Comparison of ENCODE assay signal across 39 cellular contexts in the genomic region with DNA sequence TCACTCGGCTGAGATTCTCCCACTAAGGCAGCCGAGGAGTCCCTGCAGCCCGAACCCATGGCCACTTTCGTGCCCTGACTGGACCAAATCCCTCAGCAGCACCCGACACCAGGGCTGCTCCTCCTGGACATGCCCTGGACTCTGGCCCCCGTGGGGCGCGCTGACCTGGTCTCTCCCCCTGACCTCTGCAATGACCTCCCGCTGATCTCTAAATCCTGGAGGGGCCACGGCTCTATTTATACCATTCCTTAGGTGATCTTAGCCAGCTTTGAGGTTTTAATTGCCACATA.
"Had no signal": no experiment of that assay in that cellular context is flagged by ENCODE, and none has a peak within 500 bp of the region (broad histone marks: within the 10 kb centered on the region; RNA-seq: fewer than 3 reads in every experiment).

No MANE protein-coding gene starts in this region.

- H3K27ac ChIP-seq: adrenal gland, ascending aorta, body of pancreas, brain microvascular endothelial cell, breast epithelium, cardiac muscle cell had no signal

- H3K9me3 Mint-ChIP-seq: activated naive CD4-positive, alpha-beta T cell treated with anti-CD3 and anti-CD28 coated beads, Interleukin-2, amount 50 U/mL, for 24 hours; activated naive CD4-positive, alpha-beta T cell treated with anti-CD3 and anti-CD28 coated beads, Interleukin-2, amount 50 U/mL, for 72 hours; activated naive CD8-positive, alpha-beta T cell treated with anti-CD3 and anti-CD28 coated beads for 36 hours; activated naive CD8-positive, alpha-beta T cell treated with anti-CD3 and anti-CD28 coated beads, Interleukin-2, amount 10 ng/mL, durations not matched to agents 7 days and 5 days; activated naive CD8-positive, alpha-beta T cell treated with anti-CD3 and anti-CD28 coated beads, Interleukin-2, amount 50 U/mL, for 24 hours; activated T-cell treated with anti-CD3 and anti-CD28 coated beads, Interleukin-2, amount 50 U/mL, for 24 hours; activated T-cell treated with anti-CD3 and anti-CD28 coated beads, Interleukin-2, amount 50 U/mL, for 4 hours; activated T-cell treated with anti-CD3 and anti-CD28 coated beads, Interleukin-2, amount 50 U/mL, for 72 hours; activated T-helper 1 cell treated with anti-CD3 and anti-CD28 coated beads, Interleukin-12 subunit alpha, Interleukin-12 subunit beta, Interleukin-2, Interleukin-4 antibody, amounts not matched to agents 30 ng/mL and 10 ng/mL and 1 ng/mL, durations not matched to agents 14 hours and 24 hours and 36 hours; activated T-helper 17 cell treated with anti-CD3 and anti-CD28 coated beads, Interleukin-2, amount 50 U/mL, for 72 hours; activated T-helper 2 cell treated with anti-CD3 and anti-CD28 coated beads, Interferon-gamma antibody, Interleukin-2, Interleukin-4, amounts not matched to agents 10 μg/mL and 5 μg/mL and 100 μg/mL, durations not matched to agents 14 hours and 24 hours and 36 hours; central memory CD8-positive, alpha-beta T cell had no signal

- H3K36me3 ChIP-seq: adrenal gland, ascending aorta, brain microvascular endothelial cell, breast epithelium, cardiac muscle cell had no signal

- DNase-seq: activated effector memory CD4-positive, alpha-beta T cell treated with anti-CD3 and anti-CD28 coated beads, Interleukin-2, amount 50 U/mL, for 16 hours; activated effector memory CD4-positive, alpha-beta T cell treated with Interleukin-2 at 50 U/mL for 16 hours; activated gamma-delta T cell; activated gamma-delta T cell treated with Interleukin-2 at 50 U/mL for 16 hours; activated naive CD4-positive, alpha-beta T cell; activated naive CD4-positive, alpha-beta T cell treated with anti-CD3 and anti-CD28 coated beads for 36 hours; activated naive CD4-positive, alpha-beta T cell treated with anti-CD3 and anti-CD28 coated beads, Interleukin-2, amount 10 ng/mL, durations not matched to agents 7 days and 5 days; activated naive CD4-positive, alpha-beta T cell treated with anti-CD3 and anti-CD28 coated beads, Interleukin-2, amount 50 U/mL, for 16 hours; activated naive CD4-positive, alpha-beta T cell treated with Interleukin-2 at 50 U/mL for 16 hours; activated naive CD8-positive, alpha-beta T cell treated with anti-CD3 and anti-CD28 coated beads for 36 hours; activated naive CD8-positive, alpha-beta T cell treated with anti-CD3 and anti-CD28 coated beads, Interleukin-2, amount 10 ng/mL, durations not matched to agents 7 days and 5 days; activated naive CD8-positive, alpha-beta T cell treated with anti-CD3 and anti-CD28 coated beads, Interleukin-2, amount 50 U/mL, for 24 hours; activated T-cell treated with anti-CD3 and anti-CD28 coated beads for 4 hours; activated T-cell treated with anti-CD3 and anti-CD28 coated beads, Interleukin-2, amount 50 U/mL, for 1 hour; activated T-cell treated with anti-CD3 and anti-CD28 coated beads, Interleukin-2, amount 50 U/mL, for 24 hours; activated T-cell treated with anti-CD3 and anti-CD28 coated beads, Interleukin-2, amount 50 U/mL, for 4 hours; activated T-cell treated with anti-CD3 and anti-CD28 coated beads, Interleukin-2, amount 50 U/mL, for 48 hours; activated T-cell treated with anti-CD3 and anti-CD28 coated beads, Interleukin-2, amount 50 U/mL, for 72 hours; adrenal gland; amniotic stem cell; amygdala; anterior cingulate cortex; aorta; body of pancreas; brain microvascular endothelial cell; caudate nucleus; central memory CD4-positive, alpha-beta T cell; cerebellar nuclear complex had no signal

- H3K27me3 Mint-ChIP-seq: activated naive CD4-positive, alpha-beta T cell treated with anti-CD3 and anti-CD28 coated beads, Interleukin-2, amount 10 ng/mL, durations not matched to agents 7 days and 5 days; activated naive CD4-positive, alpha-beta T cell treated with anti-CD3 and anti-CD28 coated beads, Interleukin-2, amount 50 U/mL, for 24 hours; activated naive CD8-positive, alpha-beta T cell treated with anti-CD3 and anti-CD28 coated beads, Interleukin-2, amount 10 ng/mL, durations not matched to agents 7 days and 5 days; activated naive CD8-positive, alpha-beta T cell treated with anti-CD3 and anti-CD28 coated beads, Interleukin-2, amount 50 U/mL, for 24 hours had no signal

- H3K4me1 ChIP-seq: adrenal gland, ascending aorta, body of pancreas, breast epithelium had no signal

- H3K4me3 ChIP-seq: adrenal gland, ascending aorta, body of pancreas, breast epithelium, cardiac muscle cell had no signal

- H3K27me3 ChIP-seq: adrenal gland, ascending aorta, body of pancreas, brain microvascular endothelial cell, cardiac muscle cell had no signal

- H3K36me3 Mint-ChIP-seq: activated naive CD4-positive, alpha-beta T cell treated with anti-CD3 and anti-CD28 coated beads, Interleukin-2, amount 10 ng/mL, durations not matched to agents 7 days and 5 days; activated naive CD4-positive, alpha-beta T cell treated with anti-CD3 and anti-CD28 coated beads, Interleukin-2, amount 50 U/mL, for 24 hours; activated naive CD4-positive, alpha-beta T cell treated with anti-CD3 and anti-CD28 coated beads, Interleukin-2, amount 50 U/mL, for 72 hours; activated naive CD8-positive, alpha-beta T cell; activated naive CD8-positive, alpha-beta T cell treated with anti-CD3 and anti-CD28 coated beads for 36 hours; activated naive CD8-positive, alpha-beta T cell treated with anti-CD3 and anti-CD28 coated beads, Interleukin-2, amount 10 ng/mL, durations not matched to agents 7 days and 5 days had no signal

- H3K27ac Mint-ChIP-seq: activated naive CD4-positive, alpha-beta T cell treated with anti-CD3 and anti-CD28 coated beads for 36 hours; activated naive CD4-positive, alpha-beta T cell treated with anti-CD3 and anti-CD28 coated beads, Interleukin-2, amount 10 ng/mL, durations not matched to agents 7 days and 5 days; activated naive CD4-positive, alpha-beta T cell treated with anti-CD3 and anti-CD28 coated beads, Interleukin-2, amount 50 U/mL, for 24 hours; activated naive CD4-positive, alpha-beta T cell treated with anti-CD3 and anti-CD28 coated beads, Interleukin-2, amount 50 U/mL, for 72 hours; activated naive CD8-positive, alpha-beta T cell; activated naive CD8-positive, alpha-beta T cell treated with anti-CD3 and anti-CD28 coated beads for 36 hours; activated naive CD8-positive, alpha-beta T cell treated with anti-CD3 and anti-CD28 coated beads, Interleukin-2, amount 10 ng/mL, durations not matched to agents 7 days and 5 days; activated naive CD8-positive, alpha-beta T cell treated with anti-CD3 and anti-CD28 coated beads, Interleukin-2, amount 50 U/mL, for 24 hours; activated T-cell treated with anti-CD3 and anti-CD28 coated beads, Interleukin-2, amount 50 U/mL, for 24 hours; activated T-cell treated with anti-CD3 and anti-CD28 coated beads, Interleukin-2, amount 50 U/mL, for 72 hours; activated T-helper 1 cell treated with anti-CD3 and anti-CD28 coated beads, Interleukin-12 subunit alpha, Interleukin-12 subunit beta, Interleukin-2, Interleukin-4 antibody, amounts not matched to agents 30 ng/mL and 10 ng/mL and 1 ng/mL, durations not matched to agents 14 hours and 24 hours and 36 hours; activated T-helper 17 cell treated with anti-CD3 and anti-CD28 coated beads, Interleukin-2, amount 50 U/mL, for 72 hours; activated T-helper 2 cell treated with anti-CD3 and anti-CD28 coated beads, Interferon-gamma antibody, Interleukin-2, Interleukin-4, amounts not matched to agents 10 μg/mL and 5 μg/mL and 100 μg/mL, durations not matched to agents 14 hours and 24 hours and 36 hours; brain had no signal

- H3K4me1 Mint-ChIP-seq: activated naive CD4-positive, alpha-beta T cell treated with anti-CD3 and anti-CD28 coated beads, Interleukin-2, amount 10 ng/mL, durations not matched to agents 7 days and 5 days; activated naive CD4-positive, alpha-beta T cell treated with anti-CD3 and anti-CD28 coated beads, Interleukin-2, amount 50 U/mL, for 24 hours; activated naive CD8-positive, alpha-beta T cell treated with anti-CD3 and anti-CD28 coated beads for 36 hours; activated naive CD8-positive, alpha-beta T cell treated with anti-CD3 and anti-CD28 coated beads, Interleukin-2, amount 10 ng/mL, durations not matched to agents 7 days and 5 days; activated naive CD8-positive, alpha-beta T cell treated with anti-CD3 and anti-CD28 coated beads, Interleukin-2, amount 50 U/mL, for 24 hours; activated T-helper 17 cell treated with anti-CD3 and anti-CD28 coated beads, Interleukin-2, amount 50 U/mL, for 72 hours; central memory CD8-positive, alpha-beta T cell had no signal

- H3K4me3 Mint-ChIP-seq: activated naive CD4-positive, alpha-beta T cell treated with anti-CD3 and anti-CD28 coated beads for 36 hours; activated naive CD4-positive, alpha-beta T cell treated with anti-CD3 and anti-CD28 coated beads, Interleukin-2, amount 10 ng/mL, durations not matched to agents 7 days and 5 days; activated naive CD4-positive, alpha-beta T cell treated with anti-CD3 and anti-CD28 coated beads, Interleukin-2, amount 50 U/mL, for 24 hours; activated naive CD8-positive, alpha-beta T cell; activated naive CD8-positive, alpha-beta T cell treated with anti-CD3 and anti-CD28 coated beads for 36 hours; activated naive CD8-positive, alpha-beta T cell treated with anti-CD3 and anti-CD28 coated beads, Interleukin-2, amount 10 ng/mL, durations not matched to agents 7 days and 5 days; activated naive CD8-positive, alpha-beta T cell treated with anti-CD3 and anti-CD28 coated beads, Interleukin-2, amount 50 U/mL, for 24 hours; activated T-cell treated with anti-CD3 and anti-CD28 coated beads, Interleukin-2, amount 50 U/mL, for 24 hours; activated T-cell treated with anti-CD3 and anti-CD28 coated beads, Interleukin-2, amount 50 U/mL, for 4 hours; activated T-cell treated with anti-CD3 and anti-CD28 coated beads, Interleukin-2, amount 50 U/mL, for 72 hours; activated T-helper 1 cell treated with anti-CD3 and anti-CD28 coated beads, Interleukin-12 subunit alpha, Interleukin-12 subunit beta, Interleukin-2, Interleukin-4 antibody, amounts not matched to agents 30 ng/mL and 10 ng/mL and 1 ng/mL, durations not matched to agents 14 hours and 24 hours and 36 hours; activated T-helper 17 cell treated with anti-CD3 and anti-CD28 coated beads, Interleukin-2, amount 50 U/mL, for 72 hours; brain; central memory CD8-positive, alpha-beta T cell had no signal

- H3K9me3 ChIP-seq: adrenal gland, ascending aorta, body of pancreas, breast epithelium had no signal
